Comparison of ENCODE assay signal across 1 cellular context in the genomic region with DNA sequence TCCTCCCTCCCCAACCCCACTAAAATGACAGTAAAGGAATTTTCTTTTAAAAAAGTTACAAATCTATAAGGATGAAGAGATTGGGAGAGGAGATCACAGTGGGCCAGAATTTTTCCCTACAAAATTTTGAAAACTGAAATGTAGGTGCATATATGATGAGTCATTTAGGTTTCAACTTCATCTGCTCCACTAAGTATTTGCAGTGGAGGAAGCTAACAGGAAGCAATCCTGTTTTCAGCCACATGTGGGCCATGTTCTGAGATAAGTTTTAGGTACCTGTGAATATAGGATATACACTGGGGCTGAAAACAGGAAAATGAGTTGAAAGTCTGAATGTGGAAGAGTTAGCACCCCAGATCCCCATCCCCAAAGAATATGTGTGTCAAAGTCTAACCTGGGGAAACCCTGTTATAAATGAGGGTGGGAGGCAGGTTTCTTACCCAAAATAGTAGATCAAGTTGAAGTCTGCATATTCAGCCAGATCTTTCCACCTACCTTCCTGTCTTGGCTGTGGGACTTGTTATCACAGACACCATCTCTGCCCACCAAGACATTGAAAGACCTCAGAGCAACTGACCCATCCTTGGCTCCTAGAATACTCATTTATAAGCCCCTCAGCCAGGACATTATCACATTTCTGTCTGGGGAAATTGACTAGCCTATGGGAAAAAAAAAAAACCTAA.
TF ChIP-seq lines count a peak whose summit lies in the region.

No MANE protein-coding gene starts in this region.

TF ChIP-seq in WTC11, 78 proteins besides CTCF, POLR2A, EP300 and RAD21 (continued from another document):
- no peak for TF ChIP-seq ATF2 (CRISPR knock-in tag; IDR thresholded peaks at IDR 0.05; ENCODE audit: borderline replicate concordance, low read depth)
- TF ChIP-seq ZNF317 (CRISPR knock-in tag; IDR thresholded peaks at IDR 0.05; ENCODE audit: borderline replicate concordance, low read depth), result no peak
- TF ChIP-seq ATF1 (CRISPR knock-in tag; IDR thresholded peaks at IDR 0.05), result no peak
- TF ChIP-seq JAZF1 (CRISPR knock-in tag; IDR thresholded peaks at IDR 0.05), result no peak
- TF ChIP-seq E2F1 (CRISPR knock-in tag; IDR thresholded peaks at IDR 0.05), result no peak
- no peak for TF ChIP-seq PRDM15 (CRISPR knock-in tag; IDR thresholded peaks at IDR 0.05)
- TF ChIP-seq CREB1 (CRISPR knock-in tag; IDR thresholded peaks at IDR 0.05), result no peak
- no peak for TF ChIP-seq CREM (CRISPR knock-in tag; IDR thresholded peaks at IDR 0.05)
